In the genomic region with DNA sequence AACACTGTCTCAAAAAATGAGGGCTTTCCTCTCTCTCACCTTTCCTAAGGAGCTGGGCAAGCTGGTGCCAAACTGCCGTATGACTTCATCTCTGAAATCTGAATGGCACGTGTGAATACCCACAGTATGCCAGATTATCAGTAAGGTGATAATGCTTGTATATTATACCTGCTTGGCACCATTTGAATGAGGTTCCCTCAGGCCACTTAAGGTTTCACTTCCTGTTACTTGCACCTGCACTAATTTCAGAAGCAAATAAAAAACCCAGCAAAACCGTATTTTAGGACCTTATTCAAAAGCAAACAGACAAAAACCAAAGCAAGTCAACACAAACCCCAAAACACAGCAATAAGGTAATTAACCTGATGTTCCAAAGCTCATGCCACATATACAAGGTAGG, we compare ENCODE assay signal across 11 cellular contexts. TPM values are rescaled to one million over a fixed set of nuclear protein-coding genes. Genes with fewer than 3 reads are reported as not detected.
A peak's percentile ranks its signal among the peaks of the same experiment; 100 is the strongest.
DNase-seq lines count a peak whose midpoint lies in the region; ATAC-seq lines count a peak whose summit lies in the region.
"Had no signal": no experiment of that assay in that cellular context is flagged by ENCODE, and none has a peak within 500 bp of the region (broad histone marks: within the 10 kb centered on the region; RNA-seq: fewer than 3 reads in every experiment).

No MANE protein-coding gene starts in this region.

- peaks cover 9% of the 10 kb centered on the region for H3K4me1 Mint-ChIP-seq in T-helper 17 cell

- ATAC-seq in GM18511 (IDR thresholded peaks at IDR 0.05; ENCODE audit: unreplicated experiment) (peak; percentile 92), GM21526 (IDR thresholded peaks at IDR 0.05; ENCODE audit: low FRiP score, unreplicated experiment) (peak; percentile 89), HG03139 (IDR thresholded peaks at IDR 0.05; ENCODE audit: unreplicated experiment) (peak; percentile 69), T-helper 17 cell (peak; percentile 36)
- ATAC-seq: heart left ventricle, Right ventricle myocardium inferior had no signal

- H3K36me3 Mint-ChIP-seq in T-helper 17 cell (ENCODE audit: low read depth), result peaks cover 3% of the 10 kb centered on the region

- no peaks in the 10 kb centered on the region for H3K9me3 ChIP-seq in T-helper 17 cell (ENCODE audit: control insufficient read depth, low read length, poor library complexity, severe bottlenecking)
- H3K9me3 ChIP-seq: heart left ventricle, tibial nerve had no signal

- no peaks in the 10 kb centered on the region for H3K27me3 Mint-ChIP-seq in T-helper 17 cell

- no peak overlapping the region for H3K27ac Mint-ChIP-seq in T-helper 17 cell

- H3K4me3 Mint-ChIP-seq in T-helper 17 cell, result no peak overlapping the region

- DNase-seq in T-helper 17 cell (no peak), activated gamma-delta T cell (lab: John Stamatoyannopoulos, UW) (no peak), GDM1 (lab: John Stamatoyannopoulos, UW) (no peak), kidney tubule cell (ENCODE audit: low spot score) (no peak)
- no peak for DNase-seq in stimulated activated naive CD4-positive, alpha-beta T cell (lab: John Stamatoyannopoulos, UW)
- DNase-seq: heart left ventricle had no signal

RNA-seq across cellular contexts. Expression of gene FOXP1, which starts 19.7 kb away (rescaled TPM):
- total RNA-seq in T-helper 17 cell, result 100 to 1,000 TPM; 377 to 395 TPM

Comparison
In these comparisons a context has a peak if more than half of its experiments do, and no peak if none do; other contexts are left out.
1. ATAC-seq: peak in every context shown above with its lines; median percentile 92 in GM18511; 89 in GM21526; 69 in HG03139; 36 in T-helper 17 cell.